In genomic region chr20:309841-310644, GRCh38 we compare ENCODE assay signal across 8 cellular contexts. TPM values are rescaled to one million over a fixed set of nuclear protein-coding genes. Genes with fewer than 3 reads are reported as not detected.
DNase-seq lines count a peak whose midpoint lies in the region; ATAC-seq and TF ChIP-seq lines count a peak whose summit lies in the region.

No MANE protein-coding gene starts in this region.

- DNase-seq in SIG-M5 treated with dmso at 0.1 percent for 504 hours (lab: John Stamatoyannopoulos, UW; ENCODE audit: unreplicated experiment) (peak; percentile 46), SIG-M5 (lab: John Stamatoyannopoulos, UW) (no peak), NCI-H2227 treated with DMSO at 0.1 percent for 48 hours (lab: John Stamatoyannopoulos, UW) (peak; percentile 98), ecto neural progenitor cell (ENCODE audit: low spot score) (peak; percentile 100), right lobe of liver (peak; percentile 86 to 91 (median 91))
- peak; percentile 44 to 78 for DNase-seq in activated CD4-positive, alpha-beta T cell treated with anti-CD3 and anti-CD28 coated beads, Interleukin-2, amount 50 U/mL, for 24 hours (ENCODE audit: low read depth in 1 of 2, low spot score in 1 of 2)
- peak; percentile 70 for DNase-seq in stimulated activated CD4-positive, alpha-beta T cell treated with anti-CD3 and anti-CD28 coated beads, Interleukin-2, amount 100 ng/mL, for 4 hours (ENCODE audit: low read depth)

- peak; percentile 98 for ATAC-seq in HG03045 (IDR thresholded peaks at IDR 0.05; ENCODE audit: unreplicated experiment)
- peak; percentile 95 to 99 (median 96) for ATAC-seq in right lobe of liver

- peak overlapping the region; percentile 54 to 59 (median 58) for H3K27ac ChIP-seq in right lobe of liver

- H3K27me3 ChIP-seq in right lobe of liver, result no peaks in the 10 kb centered on the region

- no peaks in the 10 kb centered on the region for H3K4me1 ChIP-seq in right lobe of liver

- no peaks in the 10 kb centered on the region for H3K9me3 ChIP-seq in right lobe of liver

- H3K4me3 ChIP-seq in right lobe of liver, result peak overlapping the region; percentile 4 to 31 (median 29)

- no peak for TF ChIP-seq POLR2A in right lobe of liver (IDR thresholded peaks at IDR 0.05)

- 24% methylated on average over 23 of the region's 31 CpGs for WGBS in right lobe of liver (ENCODE audit: insufficient coverage, low coverage, low lambda C conversion rate, missing lambda C conversion rate)

- no peak for TF ChIP-seq CTCF in right lobe of liver (IDR thresholded peaks at IDR 0.05)

- intact Hi-C loops in right lobe of liver (cut with DNase I), result no loop called here

- no peaks in the 10 kb centered on the region for H3K36me3 ChIP-seq in right lobe of liver

RNA-seq across cellular contexts. Expression of gene ZCCHC3, which starts 12.7 kb away (rescaled TPM):
- 1 to 10 TPM; 4.2 to 7.5 (median 5.9) TPM for total RNA-seq in right lobe of liver

RNA-seq across cellular contexts. Expression of gene SOX12, which starts 15.3 kb away (rescaled TPM):
- total RNA-seq in right lobe of liver, result 1 to 10 TPM; 3.6 to 6.4 (median 4.6) TPM

RNA-seq across cellular contexts. Expression of gene C20orf96, which starts 19.5 kb away (rescaled TPM):
- 1 to 10 TPM in 4 of 6 experiments, under 1 TPM in 2; 0.62 to 2.5 (median 1.8) TPM for total RNA-seq in right lobe of liver

RNA-seq across cellular contexts. Expression of gene NRSN2, which starts 36.9 kb away (rescaled TPM):
- total RNA-seq in right lobe of liver, result 1 to 10 TPM; 1.3 to 4.1 (median 1.9) TPM

RNA-seq across cellular contexts. Expression of gene DEFB132, which starts 52.5 kb away (rescaled TPM):
- total RNA-seq in right lobe of liver, result under 1 TPM in 3 of 6 experiments, not detected in 3; 0.30 to 0.35 (median 0.31) TPM
